8 cellular contexts compared by ENCODE assay signal in the genomic region with DNA sequence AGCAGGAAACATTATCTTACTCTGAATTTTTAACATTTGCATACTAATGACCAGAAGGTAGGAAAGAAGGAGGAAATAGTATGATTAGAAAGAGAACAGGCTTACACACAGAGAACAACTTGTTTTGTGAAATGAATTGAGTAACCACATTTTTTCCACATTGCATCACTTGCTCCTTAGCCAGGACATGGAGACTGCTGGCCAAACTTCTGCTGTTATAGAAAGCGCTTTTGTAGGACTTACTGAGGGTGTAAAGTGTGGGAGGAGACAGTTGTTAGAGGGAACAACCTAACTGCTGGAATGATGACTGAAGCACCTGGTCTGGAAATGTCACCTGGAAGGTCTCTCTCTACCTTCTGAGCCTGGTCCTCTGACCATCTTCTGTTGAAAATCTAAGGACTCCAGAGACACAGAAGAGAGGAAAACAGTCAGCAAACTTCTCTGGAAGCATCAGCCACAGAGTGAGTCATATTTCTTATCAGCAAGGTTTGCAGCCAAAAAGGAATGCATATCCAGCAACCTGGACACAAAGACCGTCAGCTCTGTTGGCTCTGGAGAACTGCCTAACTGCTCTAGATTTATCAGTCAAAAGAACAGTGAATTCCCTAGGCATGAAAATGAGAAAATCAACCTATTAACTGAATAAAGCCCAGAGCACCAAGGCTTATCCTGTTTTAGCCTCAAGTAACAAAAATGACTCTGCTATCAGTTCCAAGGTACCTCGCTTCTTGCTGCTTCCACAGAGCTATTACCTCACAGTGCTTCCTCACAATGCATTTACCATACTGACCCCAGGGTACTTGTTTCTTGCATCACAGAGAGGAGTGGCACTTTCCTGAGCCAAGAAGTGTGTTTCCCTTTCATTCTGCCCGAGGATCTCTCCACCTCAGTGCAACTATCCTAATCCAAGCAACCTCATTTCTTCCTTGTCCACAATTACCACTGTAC.
A peak's percentile ranks its signal among the peaks of the same experiment; 100 is the strongest.
DNase-seq lines count a peak whose midpoint lies in the region; ATAC-seq and TF ChIP-seq lines count a peak whose summit lies in the region.

No MANE protein-coding gene starts in this region.

- no peaks in the 10 kb centered on the region for H3K27me3 ChIP-seq in uterus
- H3K27me3 ChIP-seq in MM.1S (replicated peaks; ENCODE audit: insufficient read depth, low read length) = no peaks in the 10 kb centered on the region

- no peaks in the 10 kb centered on the region for H3F3A ChIP-seq in MM.1S (ENCODE audit: insufficient read depth, low read length)

- no peak overlapping the region for H2AFZ ChIP-seq in MM.1S (ENCODE audit: low read length)

- no peaks in the 10 kb centered on the region for H3K79me2 ChIP-seq in MM.1S (ENCODE audit: low read length)

- no peak for ATAC-seq in activated T-helper 17 cell treated with anti-CD3 and anti-CD28 coated beads, Interleukin-2, amount 50 U/mL, for 72 hours (replicated peaks)
- no peak for ATAC-seq in T-helper 17 cell

- TF ChIP-seq CTCF in coronary artery (IDR thresholded peaks at IDR 0.05) (no peak), uterus (IDR thresholded peaks at IDR 0.05) (no peak), MM.1S (IDR thresholded peaks at IDR 0.05; ENCODE audit: low read length) (no peak)

- no peak overlapping the region for H3K4me3 Mint-ChIP-seq in activated T-helper 17 cell treated with anti-CD3 and anti-CD28 coated beads, Interleukin-2, amount 50 U/mL, for 72 hours
- H3K4me3 Mint-ChIP-seq in T-helper 17 cell = no peak overlapping the region

- H3K27ac Mint-ChIP-seq in activated T-helper 17 cell treated with anti-CD3 and anti-CD28 coated beads, Interleukin-2, amount 50 U/mL, for 72 hours = no peak overlapping the region
- H3K27ac Mint-ChIP-seq in T-helper 17 cell = no peak overlapping the region

- H3K9me3 ChIP-seq in uterus = no peaks in the 10 kb centered on the region
- no peaks in the 10 kb centered on the region for H3K9me3 ChIP-seq in MM.1S (replicated peaks; ENCODE audit: insufficient read depth, low read length)
- H3K9me3 ChIP-seq in T-helper 17 cell (ENCODE audit: control insufficient read depth, low read length, poor library complexity, severe bottlenecking) = no peaks in the 10 kb centered on the region

- peak overlapping the region; percentile 37 for H3K4me3 ChIP-seq in coronary artery
- H3K4me3 ChIP-seq in uterus = no peak overlapping the region
- H3K4me3 ChIP-seq in MM.1S (ENCODE audit: low read length) = no peak overlapping the region

- H3K36me3 ChIP-seq in uterus (no peaks in the 10 kb centered on the region), MM.1S (replicated peaks; ENCODE audit: insufficient read depth, low read length) (no peaks in the 10 kb centered on the region)

- H3K27ac ChIP-seq in coronary artery (peak overlapping the region; percentile 93 to 95), uterus (peak overlapping the region; percentile 94 to 97), MM.1S (ENCODE audit: low read length) (no peak overlapping the region)

- no peak overlapping the region for H3K9ac ChIP-seq in MM.1S (ENCODE audit: low read length)

- DNase-seq in AG08395 (ENCODE audit: low spot score) (peak; percentile 81), NCI-H1048 (lab: John Stamatoyannopoulos, UW) (peak; percentile 86), coronary artery (ENCODE audit: low spot score) (peak; percentile 82), medulla oblongata (ENCODE audit: extremely low spot score) (peak; percentile 63), uterus (peak; percentile 68 to 80), MM.1S (no peak), T-helper 17 cell (no peak)

- intact Hi-C loops in uterus (cut with DNase I; ENCODE audit: low total_unique reads) = no loop called here

- peak in 1 of 2 donors; percentile 17 for TF ChIP-seq POLR2A in uterus (IDR thresholded peaks at IDR 0.05)

- H3K4me1 ChIP-seq in uterus (peaks cover 6 to 12% of the 10 kb centered on the region in 2 donors), MM.1S (ENCODE audit: low read length) (no peaks in the 10 kb centered on the region)

- H4K20me1 ChIP-seq in MM.1S (ENCODE audit: insufficient read depth, low read length) = no peaks in the 10 kb centered on the region

- H3K4me2 ChIP-seq in MM.1S (ENCODE audit: low read depth, low read length) = no peak overlapping the region

- no peaks in the 10 kb centered on the region for H3K9me3 Mint-ChIP-seq in activated T-helper 17 cell treated with anti-CD3 and anti-CD28 coated beads, Interleukin-2, amount 50 U/mL, for 72 hours

- peaks cover 3% of the 10 kb centered on the region for H3K4me1 Mint-ChIP-seq in activated T-helper 17 cell treated with anti-CD3 and anti-CD28 coated beads, Interleukin-2, amount 50 U/mL, for 72 hours
- no peaks in the 10 kb centered on the region for H3K4me1 Mint-ChIP-seq in T-helper 17 cell

- no peaks in the 10 kb centered on the region for H3K27me3 Mint-ChIP-seq in activated T-helper 17 cell treated with anti-CD3 and anti-CD28 coated beads, Interleukin-2, amount 50 U/mL, for 72 hours
- H3K27me3 Mint-ChIP-seq in T-helper 17 cell = no peaks in the 10 kb centered on the region

- H3K9me2 ChIP-seq in MM.1S (replicated peaks; ENCODE audit: insufficient read depth, low read length) = no peaks in the 10 kb centered on the region

- peaks cover 53% of the 10 kb centered on the region for H3K36me3 Mint-ChIP-seq in activated T-helper 17 cell treated with anti-CD3 and anti-CD28 coated beads, Interleukin-2, amount 50 U/mL, for 72 hours (ENCODE audit: low read depth)
- H3K36me3 Mint-ChIP-seq in T-helper 17 cell (ENCODE audit: low read depth) = peaks cover 7% of the 10 kb centered on the region

Comparison
In these comparisons a context has a peak if more than half of its experiments do, and no peak if none do; other contexts are left out.
1. DNase-seq: peak in AG08395 (single experiment), NCI-H1048 (single experiment), coronary artery (single experiment), medulla oblongata (single experiment) and uterus (2 of 2); none in MM.1S (single experiment) and T-helper 17 cell (0 of 3).